Comparison of ENCODE assay signal across 8 cellular contexts in the genomic region with DNA sequence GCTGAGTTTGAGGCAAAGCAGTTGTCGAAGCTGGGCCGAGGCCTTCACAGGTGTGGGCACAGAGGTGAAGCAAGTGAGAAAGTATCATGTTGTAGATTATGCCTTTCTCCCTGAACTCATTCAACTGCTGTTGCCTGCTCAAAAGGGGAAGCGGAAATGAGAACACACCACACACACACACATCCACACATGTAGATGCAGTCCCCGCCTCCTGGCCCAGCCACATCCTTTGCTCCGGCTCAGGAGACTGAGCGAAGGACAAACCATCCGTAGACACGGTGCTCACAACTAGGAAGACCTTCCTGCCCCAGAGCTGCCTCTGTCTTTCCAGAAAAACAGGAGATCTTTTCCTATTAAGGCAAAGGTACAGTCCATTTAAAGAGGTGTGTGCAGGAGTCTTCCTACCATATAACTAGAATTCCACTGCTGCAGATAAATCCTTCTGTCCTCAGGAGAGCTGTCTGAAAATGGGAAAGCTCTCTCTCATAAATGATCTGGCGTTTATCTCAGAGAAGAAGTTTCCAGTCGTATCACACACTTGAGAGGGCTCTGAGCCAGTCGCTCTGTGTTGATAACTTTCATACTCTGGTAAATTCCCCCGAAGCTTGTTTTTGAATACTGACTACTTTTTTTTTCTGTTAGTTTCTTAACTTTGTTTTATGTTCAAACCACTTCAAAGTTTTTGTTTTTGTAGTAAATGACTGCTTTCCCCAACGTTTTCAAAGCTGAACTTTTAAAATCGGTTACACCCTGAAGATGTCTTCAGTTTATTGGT. TPM values are rescaled to one million over a fixed set of nuclear protein-coding genes. Genes with fewer than 3 reads are reported as not detected.
DNase-seq lines count a peak whose midpoint lies in the region; ATAC-seq and TF ChIP-seq lines count a peak whose summit lies in the region.
"Had no signal": no experiment of that assay in that cellular context is flagged by ENCODE, and none has a peak within 500 bp of the region (broad histone marks: within the 10 kb centered on the region; RNA-seq: fewer than 3 reads in every experiment).

A gene with protein sequence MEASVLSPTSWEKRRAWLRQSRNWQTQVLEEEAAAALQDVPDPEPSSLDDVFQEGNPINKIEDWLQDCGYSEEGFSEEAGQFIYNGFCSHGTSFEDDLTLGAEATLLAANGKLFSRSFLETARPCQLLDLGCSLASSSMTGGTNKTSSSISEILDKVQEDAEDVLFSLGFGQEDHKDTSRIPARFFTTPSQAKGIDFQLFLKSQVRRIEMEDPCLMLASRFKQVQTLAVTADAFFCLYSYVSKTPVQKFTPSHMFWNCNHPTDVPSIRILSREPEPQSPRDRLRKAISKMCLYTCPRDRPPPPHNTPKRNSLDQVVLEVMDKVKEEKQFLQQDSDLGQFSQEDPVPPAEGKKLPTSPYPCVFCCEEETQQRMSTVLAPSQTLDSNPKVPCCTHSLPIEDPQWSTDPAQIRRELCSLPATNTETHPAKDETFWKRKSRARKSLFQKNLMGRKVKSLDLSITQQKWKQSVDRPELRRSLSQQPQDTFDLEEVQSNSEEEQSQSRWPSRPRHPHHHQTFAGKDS (minus strand): TSS at position 161 of the 775 bp plus-strand sequence. CDS start 10,200 bp downstream, outside the sequence.

- POLR2A ChIA-PET in activated CD4-positive, alpha-beta T cell treated with anti-CD3 and anti-CD28 coated beads for 36 hours (lab: Charles Lee) = interaction anchor here (0.5 to 1.2 kb wide), 4 partner anchors 8 to 452 kb away, joined by 3 to 9 read pairs (median 3); no protein-coding TSS in a partner anchor

- peak within 1 kb of the TSS; percentile 95 for H3K27ac Mint-ChIP-seq in activated CD4-positive, alpha-beta T cell treated with anti-CD3 and anti-CD28 coated beads for 36 hours
- no peak within 1 kb of the TSS for H3K27ac Mint-ChIP-seq in progenitor cell of endocrine pancreas

- peak within 1 kb of the TSS; percentile 78 for H3K4me3 Mint-ChIP-seq in activated CD4-positive, alpha-beta T cell treated with anti-CD3 and anti-CD28 coated beads for 36 hours
- H3K4me3 Mint-ChIP-seq in progenitor cell of endocrine pancreas (ENCODE audit: low read depth) = no peak within 1 kb of the TSS

- peak; percentile 97 for ATAC-seq in GM19452 (IDR thresholded peaks at IDR 0.05; ENCODE audit: unreplicated experiment)
- ATAC-seq in HG03469 (IDR thresholded peaks at IDR 0.05; ENCODE audit: unreplicated experiment) = peak; percentile 93
- peak; percentile 87 for ATAC-seq in activated CD4-positive, alpha-beta T cell treated with anti-CD3 and anti-CD28 coated beads for 36 hours

- intact Hi-C loops in activated CD4-positive, alpha-beta T cell treated with anti-CD3 and anti-CD28 coated beads for 36 hours (cut with DNase I, micrococcal nuclease) = loop anchor here (1.0 to 10.0 kb wide), 7 partner anchors 49 to 730 kb away; a partner anchor contains a TSS

- no peaks in the 10 kb centered on the region for H3K27me3 ChIP-seq in effector memory CD4-positive, alpha-beta T cell (replicated peaks; ENCODE audit: control insufficient read depth, insufficient read depth, low read length, poor library complexity, severe bottlenecking)
- H3K27me3 ChIP-seq: cardiac muscle cell had no signal

- no peaks in the 10 kb centered on the region for H3K27me3 Mint-ChIP-seq in activated CD4-positive, alpha-beta T cell treated with anti-CD3 and anti-CD28 coated beads for 36 hours
- H3K27me3 Mint-ChIP-seq in progenitor cell of endocrine pancreas = peaks cover 5% of the 10 kb centered on the region

- peak; percentile 92 for DNase-seq in activated CD4-positive, alpha-beta T cell treated with anti-CD3 and anti-CD28 coated beads for 36 hours
- peak; percentile 69 to 75 (median 75) for DNase-seq in effector memory CD4-positive, alpha-beta T cell
- peak; percentile 62 to 85 for DNase-seq in stimulated activated CD4-positive, alpha-beta T cell treated with anti-CD3 and anti-CD28 coated beads, Interleukin-4, amount 100 ng/mL, for 4 hours
- no peak for DNase-seq in progenitor cell of endocrine pancreas (ENCODE audit: low spot score, unreplicated experiment)
- DNase-seq in NCI-H2227 (lab: John Stamatoyannopoulos, UW; ENCODE audit: unreplicated experiment) = no peak

- no peaks in the 10 kb centered on the region for H3K9me3 ChIP-seq in effector memory CD4-positive, alpha-beta T cell (ENCODE audit: control insufficient read depth, low read length)

- CTCF ChIA-PET in activated CD4-positive, alpha-beta T cell treated with anti-CD3 and anti-CD28 coated beads for 36 hours (lab: Charles Lee) = interaction anchor here (1.0 to 4.2 kb wide), 9 partner anchors 8 to 235 kb away, joined by 3 to 35 read pairs (median 12); no protein-coding TSS in a partner anchor

- peak within 1 kb of the TSS; percentile 59 for H3K4me3 ChIP-seq in effector memory CD4-positive, alpha-beta T cell (ENCODE audit: insufficient read depth, low read depth, low read length, poor library complexity, severe bottlenecking)
- H3K4me3 ChIP-seq: cardiac muscle cell had no signal

- peaks cover 45% of the 10 kb centered on the region for H3K36me3 Mint-ChIP-seq in activated CD4-positive, alpha-beta T cell treated with anti-CD3 and anti-CD28 coated beads for 36 hours (ENCODE audit: low read depth)
- no peaks in the 10 kb centered on the region for H3K36me3 Mint-ChIP-seq in progenitor cell of endocrine pancreas (ENCODE audit: insufficient read depth)

- peaks cover 50% of the 10 kb centered on the region for H3K4me1 ChIP-seq in effector memory CD4-positive, alpha-beta T cell (ENCODE audit: control insufficient read depth, insufficient read depth, low read length, poor library complexity, severe bottlenecking)

- peaks cover 64% of the 10 kb centered on the region for H3K4me1 Mint-ChIP-seq in activated CD4-positive, alpha-beta T cell treated with anti-CD3 and anti-CD28 coated beads for 36 hours
- no peaks in the 10 kb centered on the region for H3K4me1 Mint-ChIP-seq in progenitor cell of endocrine pancreas (ENCODE audit: low read depth)

- H3K36me3 ChIP-seq in effector memory CD4-positive, alpha-beta T cell (ENCODE audit: control insufficient read depth, insufficient read depth, low read length) = peaks cover 3% of the 10 kb centered on the region
- H3K36me3 ChIP-seq: cardiac muscle cell had no signal

- H3K27ac ChIP-seq in effector memory CD4-positive, alpha-beta T cell (ENCODE audit: insufficient read depth, low read length, poor library complexity, severe bottlenecking) = peak within 1 kb of the TSS; percentile 96
- H3K27ac ChIP-seq: cardiac muscle cell had no signal

- peaks cover 7% of the 10 kb centered on the region for H3K9me3 Mint-ChIP-seq in activated CD4-positive, alpha-beta T cell treated with anti-CD3 and anti-CD28 coated beads for 36 hours (ENCODE audit: low read depth)
- no peaks in the 10 kb centered on the region for H3K9me3 Mint-ChIP-seq in progenitor cell of endocrine pancreas (ENCODE audit: low read depth)

- no peak for TF ChIP-seq CTCF in progenitor cell of endocrine pancreas (IDR thresholded peaks at IDR 0.05; ENCODE audit: unreplicated experiment)

RNA-seq across cellular contexts. Expression of the gene that starts here (rescaled TPM):
- 100 to 1,000 TPM in 1 of 2 experiments, 10 to 100 TPM in 1; 81.0 to 107 TPM for total RNA-seq in activated CD4-positive, alpha-beta T cell treated with anti-CD3 and anti-CD28 coated beads for 36 hours
- total RNA-seq in progenitor cell of endocrine pancreas = not detected in 2 replicates
- total RNA-seq: cardiac muscle cell had no signal

Comparison
In these comparisons a context has a peak if more than half of its experiments do, and no peak if none do; other contexts are left out.
1. RNA of the gene that starts here (total RNA-seq): 81.0 to 107 TPM in activated CD4-positive, alpha-beta T cell treated with anti-CD3 and anti-CD28 coated beads for 36 hours; not detected in progenitor cell of endocrine pancreas; every median in the first group is over 10 times any median in the second.
2. DNase-seq: peak in activated CD4-positive, alpha-beta T cell treated with anti-CD3 and anti-CD28 coated beads for 36 hours (single experiment), effector memory CD4-positive, alpha-beta T cell (3 of 3) and stimulated activated CD4-positive, alpha-beta T cell treated with anti-CD3 and anti-CD28 coated beads, Interleukin-4, amount 100 ng/mL, for 4 hours (2 of 2); none in progenitor cell of endocrine pancreas (single experiment) and NCI-H2227 (single experiment).
3. Peak in every context shown above with its lines, with median percentiles within 50 percentile points of each other: ATAC-seq.